Comparison of ENCODE assay signal across 29 cellular contexts in the genomic region with DNA sequence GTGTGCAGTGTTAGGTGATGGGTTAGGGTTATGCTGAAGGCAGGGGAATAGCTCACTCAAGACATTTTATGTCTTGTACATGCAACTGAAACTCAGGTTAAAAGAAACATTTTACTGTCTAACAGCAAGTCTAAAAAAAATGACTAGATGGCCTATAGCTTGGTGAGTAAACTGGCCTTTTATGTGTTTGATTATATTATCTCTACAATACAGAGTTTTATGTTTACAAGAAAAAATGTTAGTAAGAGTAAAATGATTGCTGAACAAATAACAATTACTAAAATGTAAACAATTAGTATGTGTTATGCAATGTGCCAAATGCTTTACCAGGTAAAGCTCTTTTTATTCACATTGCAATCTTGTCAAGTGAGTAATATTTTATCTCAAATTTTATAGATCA.
"Had no signal": no experiment of that assay in that cellular context is flagged by ENCODE, and none has a peak within 500 bp of the region (broad histone marks: within the 10 kb centered on the region; RNA-seq: fewer than 3 reads in every experiment).

No MANE protein-coding gene starts in this region.

- H3K27me3 ChIP-seq: MG63, Peyer's patch, SJSA1 had no signal

- H3K4me3 ChIP-seq: MG63, Peyer's patch, SJSA1 had no signal

- DNase-seq: Kasumi-1, MG63, NCI-H1048, NCI-H1092 treated with DMSO at 0.1 percent for 48 hours, NCI-H1105 treated with DMSO at 0.1 percent for 48 hours, NCI-H1417, NCI-H1436, NCI-H146, NCI-H1694, NCI-H187, NCI-H1930, NCI-H2029 treated with DMSO at 0.1 percent for 48 hours, NCI-H2081 treated with DMSO at 0.1 percent for 48 hours, NCI-H2107, NCI-H2171, NCI-H226, NCI-H446 treated with DMSO at 0.1 percent for 48 hours, NCI-H510A, NCI-H524, NCI-H526, NCI-H774, Peyer's patch, Right ventricle myocardium superior, RPMI8226, SHP77 treated with DMSO at 0.1 percent for 48 hours, SK-N-SH, SW 1271, T-helper 1 cell had no signal

- H3K36me3 ChIP-seq: MG63, Peyer's patch, SJSA1 had no signal
